9 cellular contexts compared by ENCODE assay signal in genomic region chr15:91022832-91023129, GRCh38. TPM values are rescaled to one million over a fixed set of nuclear protein-coding genes. Genes with fewer than 3 reads are reported as not detected.
DNase-seq lines count a peak whose midpoint lies in the region; ATAC-seq, FAIRE-seq and TF ChIP-seq lines count a peak whose summit lies in the region.
"Had no signal": no experiment of that assay in that cellular context is flagged by ENCODE, and none has a peak within 500 bp of the region (broad histone marks: within the 10 kb centered on the region; RNA-seq: fewer than 3 reads in every experiment).

No MANE protein-coding gene starts in this region.

- no peaks in the 10 kb centered on the region; a peak in 1 of 5 replicates for H3K27me3 ChIP-seq in HepG2 (ENCODE audit: control insufficient read depth in 1 of 2, insufficient read depth in 2 of 2, low read length in 2 of 2)

- TSS peak; percentile 86 for BruUV-seq in HepG2 (replicated peaks; lab: Mats Ljungman, UMichigan)

- WGBS in HepG2 (ENCODE audit: low lambda C conversion rate), result 24% methylated on average over 1 of the region's 1 CpG

- peak overlapping the region; percentile 86 to 93 for H3K4me3 Mint-ChIP-seq in activated T-cell treated with anti-CD3 and anti-CD28 coated beads, Interleukin-2, amount 50 U/mL, for 72 hours
- H3K4me3 Mint-ChIP-seq in activated naive CD8-positive, alpha-beta T cell, result peak overlapping the region; percentile 97
- peak overlapping the region; percentile 98 for H3K4me3 Mint-ChIP-seq in type B pancreatic cell

- no peak for DNase-seq in activated T-cell treated with anti-CD3 and anti-CD28 coated beads, Interleukin-2, amount 50 U/mL, for 72 hours
- no peak for DNase-seq in activated T-cell treated with anti-CD3 and anti-CD28 coated beads, Interleukin-2, amount 50 U/mL, for 48 hours
- no peak for DNase-seq in HepG2 (ENCODE audit: low spot score)
- DNase-seq in type B pancreatic cell (ENCODE audit: extremely low spot score, unreplicated experiment), result no peak
- no peak for DNase-seq in erythroblast (lab: John Stamatoyannopoulos, UW)
- DNase-seq in NCI-H146 (lab: John Stamatoyannopoulos, UW), result no peak

- peak overlapping the region; percentile 87 to 97 (median 95) for H3K4me3 ChIP-seq in HepG2 (replicated peaks in 1 of 3; ENCODE audit: insufficient read depth in 1 of 3, low read depth in 2 of 3, low read length in 3 of 3)

- H3K4me1 Mint-ChIP-seq in activated T-cell treated with anti-CD3 and anti-CD28 coated beads, Interleukin-2, amount 50 U/mL, for 72 hours (ENCODE audit: low read depth), result peaks cover 47% of the 10 kb centered on the region
- peaks cover 39% of the 10 kb centered on the region for H3K4me1 Mint-ChIP-seq in activated naive CD8-positive, alpha-beta T cell (ENCODE audit: low read depth)
- peaks cover 35% of the 10 kb centered on the region for H3K4me1 Mint-ChIP-seq in type B pancreatic cell (ENCODE audit: unreplicated experiment)

- FAIRE-seq in HepG2 (lab: Jason Lieb, UNC), result no peak
- FAIRE-seq: endometrium had no signal

- H3K36me3 ChIP-seq in HepG2 (replicated peaks in 1 of 2; ENCODE audit: control insufficient read depth in 1 of 2, insufficient read depth in 2 of 2, low read length in 2 of 2), result no peaks in the 10 kb centered on the region; a peak in 2 of 5 replicates

- peak overlapping the region; percentile 92 for H3K27ac Mint-ChIP-seq in activated T-cell treated with anti-CD3 and anti-CD28 coated beads, Interleukin-2, amount 50 U/mL, for 72 hours
- peak overlapping the region; percentile 93 for H3K27ac Mint-ChIP-seq in activated naive CD8-positive, alpha-beta T cell
- H3K27ac Mint-ChIP-seq in type B pancreatic cell, result peak overlapping the region; percentile 95

- peak overlapping the region; percentile 87 for H3K4me2 ChIP-seq in HepG2 (ENCODE audit: low read depth, low read length)

- no peak for TF ChIP-seq CTCF in HepG2 (CRISPR knock-in tag; IDR thresholded peaks at IDR 0.05)
- TF ChIP-seq CTCF in type B pancreatic cell (conservative IDR thresholded peaks at IDR 0.05), result no peak

- H3K4me1 ChIP-seq in HepG2 (ENCODE audit: insufficient read depth, low read length), result peaks cover 20% of the 10 kb centered on the region

- no peaks in the 10 kb centered on the region for H3K27me3 Mint-ChIP-seq in activated T-cell treated with anti-CD3 and anti-CD28 coated beads, Interleukin-2, amount 50 U/mL, for 72 hours (ENCODE audit: low read depth)
- H3K27me3 Mint-ChIP-seq in activated naive CD8-positive, alpha-beta T cell, result no peaks in the 10 kb centered on the region
- H3K27me3 Mint-ChIP-seq in type B pancreatic cell, result no peaks in the 10 kb centered on the region

- CTCF ChIA-PET in HepG2 (lab: Yijun Ruan, JAX; ENCODE audit: low intra/inter-chr PET ratio, low total read pairs), result interaction anchor here (1.1 kb wide), 1 partner anchor 27 kb away, joined by 3 read pairs; no protein-coding TSS in a partner anchor

- ATAC-seq in activated T-cell treated with anti-CD3 and anti-CD28 coated beads, Interleukin-2, amount 50 U/mL, for 72 hours (replicated peaks in 1 of 2), result no peak
- ATAC-seq in HepG2 (no peak), HG03439 (IDR thresholded peaks at IDR 0.05; ENCODE audit: unreplicated experiment) (no peak)

- in situ Hi-C loops in HepG2 (cut with HindIII; ENCODE audit: extremely low pct_ligation_motif_present, low pct_unique_long_range_greater_than_20kb), result no loop called here

- intact Hi-C loops in HepG2 (cut with micrococcal nuclease; ENCODE audit: unreplicated experiment), result no loop called here

- peak overlapping the region; percentile 98 for H2AFZ ChIP-seq in HepG2 (ENCODE audit: low read length)

- no peaks in the 10 kb centered on the region for H3K9me3 Mint-ChIP-seq in activated T-cell treated with anti-CD3 and anti-CD28 coated beads, Interleukin-2, amount 50 U/mL, for 72 hours
- no peaks in the 10 kb centered on the region for H3K9me3 Mint-ChIP-seq in activated naive CD8-positive, alpha-beta T cell (ENCODE audit: low read depth)
- H3K9me3 Mint-ChIP-seq in type B pancreatic cell, result no peaks in the 10 kb centered on the region

- POLR2A ChIA-PET in HepG2 (lab: Yijun Ruan, JAX), result interaction anchor here (1.7 to 2.1 kb wide), 2 partner anchors 18 to 91 kb away, joined by 3 to 4 read pairs; no protein-coding TSS in a partner anchor

- no peaks in the 10 kb centered on the region for H3K36me3 Mint-ChIP-seq in activated T-cell treated with anti-CD3 and anti-CD28 coated beads, Interleukin-2, amount 50 U/mL, for 72 hours (ENCODE audit: insufficient read depth in 2 of 2)
- no peaks in the 10 kb centered on the region for H3K36me3 Mint-ChIP-seq in activated naive CD8-positive, alpha-beta T cell
- peaks cover 8% of the 10 kb centered on the region for H3K36me3 Mint-ChIP-seq in type B pancreatic cell

- H3K79me2 ChIP-seq in HepG2 (ENCODE audit: insufficient read depth, low read length), result peaks cover 16% of the 10 kb centered on the region

- H3K9ac ChIP-seq in HepG2 (ENCODE audit: insufficient read depth, low read depth, low read length), result peak overlapping the region; percentile 88

- TF ChIP-seq POLR2A in HepG2 (IDR thresholded peaks at IDR 0.05; ENCODE audit: insufficient read depth in 1 of 2, low read depth in 2 of 2, low read length in 2 of 2), result no peak
- TF ChIP-seq POLR2A in erythroblast (IDR thresholded peaks at IDR 0.05; ENCODE audit: low read length), result no peak

- no peak for TF ChIP-seq RAD21 in HepG2 (CRISPR knock-in tag; IDR thresholded peaks at IDR 0.05)

- H3K9me3 ChIP-seq in HepG2 (ENCODE audit: low read length), result no peaks in the 10 kb centered on the region

- TF ChIP-seq EP300 in HepG2 (IDR thresholded peaks at IDR 0.05; ENCODE audit: low read depth in 2 of 2, low read length in 2 of 2), result no peak
- TF ChIP-seq EP300 in HepG2 (CRISPR knock-in tag; IDR thresholded peaks at IDR 0.05; ENCODE audit: borderline replicate concordance), result no peak

- H4K20me1 ChIP-seq in HepG2 (ENCODE audit: insufficient read depth, low read length), result no peaks in the 10 kb centered on the region

- peak overlapping the region; percentile 62 for H3K27ac ChIP-seq in HepG2 (ENCODE audit: extremely low read length, insufficient read depth, low read length)

RNA-seq across cellular contexts. Expression of gene VPS33B, which starts 0.4 kb away (rescaled TPM):
- total RNA-seq in activated T-cell treated with anti-CD3 and anti-CD28 coated beads, Interleukin-2, amount 50 U/mL, for 72 hours, result 10 to 100 TPM; 24.4 to 25.5 TPM
- total RNA-seq in HepG2 (2016; rRNA removed; fragmentation: Illumina TruSeq; extraction: Trizol) (14.7 and 16.5 TPM in 2 replicates), type B pancreatic cell (ENCODE audit: low replicate concordance) (20.2 and 25.5 TPM in 2 replicates)
- 3.4 and 4.8 TPM in 2 replicates for total RNA-seq in HepG2 (2016; cell fraction: cytosol; rRNA removed; fragmentation: Illumina TruSeq; extraction: Trizol; ENCODE audit: low read depth)
- total RNA-seq in HepG2 (2016; cell fraction: insoluble cytoplasmic fraction; rRNA removed; fragmentation: Illumina TruSeq; extraction: Trizol), result 12.1 and 16.4 TPM in 2 replicates
- 5.4 and 6.5 TPM in 2 replicates for total RNA-seq in HepG2 (2016; cell fraction: membrane; rRNA removed; fragmentation: Illumina TruSeq; extraction: Trizol)
- 16.0 and 19.0 TPM in 2 replicates for total RNA-seq in HepG2 (2016; cell fraction: nucleus; rRNA removed; fragmentation: Illumina TruSeq; extraction: Trizol)
- 13.9 and 15.8 TPM in 2 replicates for polyA plus RNA-seq in HepG2 (2011; rRNA removed)
- polyA plus RNA-seq in HepG2 (2011; cell fraction: cytosol; rRNA removed), result 8.6 and 9.1 TPM in 2 replicates
- polyA plus RNA-seq in HepG2 (2011; cell fraction: nucleus; rRNA removed), result 28.2 and 31.1 TPM in 2 replicates
- polyA plus RNA-seq in HepG2 (2012), result 11.3 and 11.4 TPM in 2 replicates
- polyA plus RNA-seq in HepG2 (2016; cell fraction: cytosol; fragmentation: Illumina TruSeq; extraction: Trizol; ENCODE audit: low read depth), result 2.7 and 2.8 TPM in 2 replicates
- 10.7 and 15.3 TPM in 2 replicates for polyA plus RNA-seq in HepG2 (2016; cell fraction: insoluble cytoplasmic fraction; fragmentation: Illumina TruSeq; extraction: Trizol; ENCODE audit: low read depth)
- polyA plus RNA-seq in HepG2 (2016; cell fraction: membrane; fragmentation: Illumina TruSeq; extraction: Trizol; ENCODE audit: low read depth), result 5.2 and 5.4 TPM in 2 replicates
- 23.6 and 33.7 TPM in 2 replicates for polyA plus RNA-seq in HepG2 (2016; cell fraction: nucleus; fragmentation: Illumina TruSeq; extraction: Trizol; ENCODE audit: insufficient read depth, low read depth)
- 11.9 and 12.6 TPM in 2 replicates for polyA minus RNA-seq in HepG2 (2011; rRNA and poly(A)+ RNA removed; ENCODE audit: low replicate concordance)
- polyA minus RNA-seq in HepG2 (2011; cell fraction: cytosol; rRNA and poly(A)+ RNA removed), result 5.0 and 8.8 TPM in 2 replicates
- polyA minus RNA-seq in HepG2 (2011; cell fraction: nucleus; rRNA and poly(A)+ RNA removed), result 13.9 and 15.2 TPM in 2 replicates

RNA-seq across cellular contexts. Expression of gene PRC1, which starts 28.4 kb away (rescaled TPM):
- 100 to 1,000 TPM; 111 to 115 TPM for total RNA-seq in activated T-cell treated with anti-CD3 and anti-CD28 coated beads, Interleukin-2, amount 50 U/mL, for 72 hours
- total RNA-seq in HepG2 (2016; rRNA removed; fragmentation: Illumina TruSeq; extraction: Trizol), result 162 and 214 TPM in 2 replicates
- total RNA-seq in HepG2 (2016; cell fraction: cytosol; rRNA removed; fragmentation: Illumina TruSeq; extraction: Trizol; ENCODE audit: low read depth), result 34.9 and 40.5 TPM in 2 replicates
- 154 and 213 TPM in 2 replicates for total RNA-seq in HepG2 (2016; cell fraction: insoluble cytoplasmic fraction; rRNA removed; fragmentation: Illumina TruSeq; extraction: Trizol)
- 43.7 and 44.0 TPM in 2 replicates for total RNA-seq in HepG2 (2016; cell fraction: membrane; rRNA removed; fragmentation: Illumina TruSeq; extraction: Trizol)
- 138 and 141 TPM in 2 replicates for total RNA-seq in HepG2 (2016; cell fraction: nucleus; rRNA removed; fragmentation: Illumina TruSeq; extraction: Trizol)
- 85.1 and 137 TPM in 2 replicates for polyA plus RNA-seq in HepG2 (2011; rRNA removed)
- 79.0 and 105 TPM in 2 replicates for polyA plus RNA-seq in HepG2 (2011; cell fraction: cytosol; rRNA removed)
- polyA plus RNA-seq in HepG2 (2011; cell fraction: nucleus; rRNA removed), result 141 and 237 TPM in 2 replicates
- 46.3 and 69.1 TPM in 2 replicates for polyA plus RNA-seq in HepG2 (2012)
- polyA plus RNA-seq in HepG2 (2016; cell fraction: cytosol; fragmentation: Illumina TruSeq; extraction: Trizol; ENCODE audit: low read depth), result 7.9 and 8.3 TPM in 2 replicates
- polyA plus RNA-seq in HepG2 (2016; cell fraction: insoluble cytoplasmic fraction; fragmentation: Illumina TruSeq; extraction: Trizol; ENCODE audit: low read depth), result 161 and 179 TPM in 2 replicates
- 21.4 and 24.5 TPM in 2 replicates for polyA plus RNA-seq in HepG2 (2016; cell fraction: membrane; fragmentation: Illumina TruSeq; extraction: Trizol; ENCODE audit: low read depth)
- polyA plus RNA-seq in HepG2 (2016; cell fraction: nucleus; fragmentation: Illumina TruSeq; extraction: Trizol; ENCODE audit: insufficient read depth, low read depth), result 138 and 146 TPM in 2 replicates
- polyA minus RNA-seq in HepG2 (2011; rRNA and poly(A)+ RNA removed; ENCODE audit: low replicate concordance), result 266 and 946 TPM in 2 replicates
- 56.3 and 76.3 TPM in 2 replicates for polyA minus RNA-seq in HepG2 (2011; cell fraction: cytosol; rRNA and poly(A)+ RNA removed)
- 88.1 and 114 TPM in 2 replicates for polyA minus RNA-seq in HepG2 (2011; cell fraction: nucleus; rRNA and poly(A)+ RNA removed)
- total RNA-seq in type B pancreatic cell (ENCODE audit: low replicate concordance), result 54.6 and 101 TPM in 2 replicates
